ENCODE assay signal across 8 cellular contexts in the genomic region with DNA sequence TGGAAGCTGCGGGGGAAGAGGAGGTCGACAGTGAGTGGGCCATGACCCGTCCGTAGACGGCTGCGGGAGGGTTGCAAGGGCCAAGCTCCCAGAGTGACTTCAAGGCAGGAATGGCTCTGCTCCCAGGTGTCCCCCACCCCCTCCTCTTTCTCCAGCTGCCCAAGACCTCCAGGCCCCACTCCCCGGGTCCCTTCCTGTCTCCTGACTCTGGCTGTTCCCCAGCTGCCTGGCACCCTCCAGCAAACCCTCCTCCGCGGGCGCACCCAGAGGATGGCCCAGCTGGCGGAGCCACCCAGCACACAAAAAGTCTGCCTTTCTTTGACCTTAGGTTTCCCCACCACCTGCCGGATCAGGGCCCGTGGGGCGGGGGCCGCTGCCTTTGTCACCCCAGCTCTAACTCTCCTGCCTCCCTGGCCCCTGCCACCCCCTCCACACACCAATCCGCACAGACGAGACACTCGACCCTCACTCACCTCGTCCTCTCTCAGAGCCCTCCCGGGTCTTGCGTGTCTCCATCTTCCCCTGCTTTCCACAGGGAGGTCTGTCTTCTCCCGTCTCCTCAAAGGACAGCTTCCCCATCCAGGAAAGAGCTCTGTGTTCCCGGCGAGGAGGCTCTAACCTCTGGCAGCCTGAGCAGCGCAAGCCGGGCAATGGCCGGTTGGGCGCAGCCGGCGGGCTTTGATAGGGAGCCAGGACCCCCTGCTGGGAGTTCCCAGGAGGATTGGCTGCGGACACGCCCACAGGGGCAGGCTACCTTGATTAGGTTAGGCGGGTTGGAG. TPM values are rescaled to one million over a fixed set of nuclear protein-coding genes. Genes with fewer than 3 reads are reported as not detected.
DNase-seq lines count a peak whose midpoint lies in the region; ATAC-seq, FAIRE-seq and TF ChIP-seq lines count a peak whose summit lies in the region.
"Not testable (repeated sequence)": the region's sequence is repeated elsewhere in the genome, so short reads cannot be mapped to it uniquely, and the experiment has no call there.

No MANE protein-coding gene starts in this region.

- not testable (repeated sequence) for H3K27ac Mint-ChIP-seq in activated B cell treated with CpG ODN at 0.5 μM for 24 hours; osteocyte (ENCODE audit: unreplicated experiment)

- intact Hi-C loops in activated B cell treated with CpG ODN at 0.5 μM for 24 hours (cut with micrococcal nuclease); upper lobe of right lung (cut with DNase I): not testable (repeated sequence)

- POLR2A ChIA-PET in activated B cell treated with CpG ODN at 0.5 μM for 24 hours (lab: Charles Lee); H1 (lab: Charles Lee; ENCODE audit: partially characterized antibody): not testable (repeated sequence)

- not testable (repeated sequence) for H3K4me2 ChIP-seq in H1 (ENCODE audit: insufficient read depth in 1 of 2, low read depth in 2 of 2, low read length in 2 of 2)

- peaks cover 0 to 22% of the 10 kb centered on the region in 2 experiments; a peak in 2 of 4 replicates for H3K9me3 ChIP-seq in H1 (ENCODE audit: insufficient read depth in 2 of 2, low read depth in 1 of 2, low read length in 1 of 2)
- H3K9me3 ChIP-seq in upper lobe of right lung, result not testable (repeated sequence)

- not testable (repeated sequence) for H3K36me3 Mint-ChIP-seq in activated B cell treated with CpG ODN at 0.5 μM for 24 hours (ENCODE audit: low read depth); osteocyte (ENCODE audit: unreplicated experiment)

- H4K20me1 ChIP-seq in H1 (replicated peaks in 1 of 2; ENCODE audit: control insufficient read depth in 1 of 2, insufficient read depth in 2 of 2, low read length in 2 of 2), result not testable (repeated sequence)

- not testable (repeated sequence) for H3K27me3 Mint-ChIP-seq in activated B cell treated with CpG ODN at 0.5 μM for 24 hours; osteocyte (ENCODE audit: unreplicated experiment)

- not testable (repeated sequence) for TF ChIP-seq EP300 in H1 (IDR thresholded peaks at IDR 0.05; ENCODE audit: borderline replicate concordance in 1 of 2, low read depth in 2 of 2, low read length in 2 of 2)

- not testable (repeated sequence) for H3K4ac ChIP-seq in H1 (replicated peaks; ENCODE audit: insufficient read length, low read depth, low read length)

- H4K5ac ChIP-seq in H1 (ENCODE audit: insufficient read length, low read depth, low read length), result not testable (repeated sequence)

- H2BK12ac ChIP-seq in H1 (ENCODE audit: low read depth, low read length), result not testable (repeated sequence)

- H3K4me1 ChIP-seq in H1 (replicated peaks in 1 of 4; ENCODE audit: control insufficient read depth in 3 of 4, insufficient read depth in 4 of 4, low read length in 3 of 4); upper lobe of right lung: not testable (repeated sequence)

- not testable (repeated sequence) for FAIRE-seq in H1 (lab: Jason Lieb, UNC)

- H4K91ac ChIP-seq in H1 (replicated peaks; ENCODE audit: insufficient read length, low read length), result not testable (repeated sequence)

- not testable (repeated sequence) for H3K9me3 Mint-ChIP-seq in activated B cell treated with CpG ODN at 0.5 μM for 24 hours; osteocyte (ENCODE audit: unreplicated experiment)

- not testable (repeated sequence) for ATAC-seq in activated B cell treated with CpG ODN at 0.5 μM for 24 hours (ENCODE audit: low read depth); upper lobe of right lung

- not testable (repeated sequence) for H3K27ac ChIP-seq in H1 (ENCODE audit: low read depth, low read length); upper lobe of right lung

- not testable (repeated sequence) for H3K79me2 ChIP-seq in H1 (ENCODE audit: control insufficient read depth in 1 of 2, insufficient read depth in 2 of 2, low read length in 2 of 2)

- H3K4me1 Mint-ChIP-seq in activated B cell treated with CpG ODN at 0.5 μM for 24 hours; osteocyte (ENCODE audit: unreplicated experiment): not testable (repeated sequence)

- TF ChIP-seq RAD21 in H1 (IDR thresholded peaks at IDR 0.05 in 1 of 2, conservative IDR thresholded peaks at IDR 0.05 in 1 of 2; ENCODE audit: low read depth in 2 of 2, low read length in 2 of 2), result not testable (repeated sequence)

- not testable (repeated sequence) for H3K4me3 Mint-ChIP-seq in activated B cell treated with CpG ODN at 0.5 μM for 24 hours; osteocyte (ENCODE audit: unreplicated experiment)

- not testable (repeated sequence) for H4K8ac ChIP-seq in H1 (ENCODE audit: extremely low read depth, insufficient read depth, low read length)

- not testable (repeated sequence) for H2BK120ac ChIP-seq in H1 (replicated peaks; ENCODE audit: low read depth, low read length)

- not testable (repeated sequence) for H2BK5ac ChIP-seq in H1 (ENCODE audit: low read depth, low read length)

- H3K36me3 ChIP-seq in H1 (ENCODE audit: control insufficient read depth in 2 of 4, insufficient read depth in 4 of 4, low read length in 3 of 4); upper lobe of right lung: not testable (repeated sequence)

- WGBS in H1 (ENCODE audit: extremely low coverage in 1 of 2, insufficient coverage in 1 of 2, insufficient read length in 1 of 2, insufficient replicate concordance in 2 of 2, low coverage in 1 of 2, low lambda C conversion rate in 2 of 2, missing lambda C conversion rate in 1 of 2), 2 experiments, result 37% methylated on average over 22 of the region's 33 CpGs; no CpG with 5 or more reads in 1 of the 2 experiments

- H3K27me3 ChIP-seq in H1 (replicated peaks in 1 of 4; ENCODE audit: control insufficient read depth in 3 of 4, extremely low read depth in 1 of 4, insufficient read depth in 3 of 4, low read length in 3 of 4) (peaks cover 39 to 52% (median 49%) of the 10 kb centered on the region in 4 experiments), upper lobe of right lung (peaks cover 25% of the 10 kb centered on the region)

- H2BK15ac ChIP-seq in H1 (ENCODE audit: low read length), result not testable (repeated sequence)

- not testable (repeated sequence) for H3K23me2 ChIP-seq in H1 (ENCODE audit: low read depth, low read length)

- CTCF ChIA-PET in activated B cell treated with CpG ODN at 0.5 μM for 24 hours (lab: Charles Lee); H1 (lab: Charles Lee; ENCODE audit: partially characterized antibody): not testable (repeated sequence)

- not testable (repeated sequence) for H3K4me3 ChIP-seq in H1 (ENCODE audit: extremely low read depth in 1 of 4, insufficient read depth in 2 of 4, low read depth in 3 of 4, low read length in 4 of 4); upper lobe of right lung

- not testable (repeated sequence) for TF ChIP-seq CTCF in activated B cell treated with CpG ODN at 0.5 μM for 24 hours (IDR thresholded peaks at IDR 0.05); H1 (IDR thresholded peaks at IDR 0.05; ENCODE audit: control extremely low read depth in 1 of 3, insufficient read depth in 1 of 3, low read depth in 1 of 3, low read length in 3 of 3); osteocyte (IDR thresholded peaks at IDR 0.05); upper lobe of right lung (IDR thresholded peaks at IDR 0.05)

- H3K79me1 ChIP-seq in H1 (ENCODE audit: low read depth, low read length), result not testable (repeated sequence)

- not testable (repeated sequence) for H2AFZ ChIP-seq in H1 (ENCODE audit: low read length)

- H3K14ac ChIP-seq in H1 (ENCODE audit: insufficient read length), result not testable (repeated sequence)

- not testable (repeated sequence) for H3K56ac ChIP-seq in H1 (replicated peaks; ENCODE audit: insufficient read length, low read depth, low read length)

- TF ChIP-seq POLR2A in H1 (IDR thresholded peaks at IDR 0.05; ENCODE audit: control extremely low read depth in 1 of 2, low read depth in 2 of 2, low read length in 2 of 2), result not testable (repeated sequence)

- not testable (repeated sequence) for H3K18ac ChIP-seq in H1 (ENCODE audit: extremely low read depth, low read length)

- not testable (repeated sequence) for H2AK5ac ChIP-seq in H1 (ENCODE audit: low read depth, low read length)

- H3K9ac ChIP-seq in H1 (replicated peaks in 1 of 4; ENCODE audit: extremely low read depth in 1 of 4, low read depth in 3 of 4, low read length in 3 of 4), result not testable (repeated sequence)

- DNase-seq in DMS153 (lab: John Stamatoyannopoulos, UW), result peak; percentile 55
- peak; percentile 1 for DNase-seq in NCI-H146 (lab: John Stamatoyannopoulos, UW)
- DNase-seq in activated B cell treated with CpG ODN at 0.5 μM for 24 hours, result peak; percentile 22
- DNase-seq in activated effector memory CD4-positive, alpha-beta T cell treated with anti-CD3 and anti-CD28 coated beads, Interleukin-2, amount 50 U/mL, for 16 hours, result peak; percentile 63
- DNase-seq in H1 (ENCODE audit: low read depth in 1 of 2, low spot score in 2 of 2), result peak in 1 of 2 experiments; percentile 89
- DNase-seq in iris pigment epithelial cell (ENCODE audit: low read depth), result peak; percentile 5
- DNase-seq in osteocyte (ENCODE audit: extremely low spot score, unreplicated experiment), result peak; percentile 92
- DNase-seq in upper lobe of right lung, result peak; percentile 56

- H3K23ac ChIP-seq in H1 (ENCODE audit: insufficient read length), result not testable (repeated sequence)

- not testable (repeated sequence) for H2BK20ac ChIP-seq in H1 (ENCODE audit: low read length)

RNA-seq across cellular contexts. Expression of gene ZFP37, which starts 4.7 kb away (rescaled TPM):
- total RNA-seq in activated B cell treated with CpG ODN at 0.5 μM for 24 hours (1.7 and 2.6 TPM in 2 replicates), osteocyte (5.9 and 7.0 TPM in 2 replicates), upper lobe of right lung (2.4 TPM)
- total RNA-seq in H1 (2021; fragmentation: NEBNext Ultra II Directional; extraction: Animal tissue kit (Norgen Biotek cat#: 25700)), result 4.4 and 5.1 TPM in 2 replicates
- polyA plus RNA-seq in H1 (2011; rRNA removed), result 0.25 and 0.38 TPM in 2 replicates
- polyA plus RNA-seq in H1 (2011; cell fraction: cytosol; rRNA removed), result 0.78 TPM
- 0.71 TPM for polyA plus RNA-seq in H1 (2011; cell fraction: nucleus; rRNA removed)
- 1.7 to 2.3 TPM (median 2.1 TPM) in 4 replicates for polyA plus RNA-seq in H1 (2012, experiment 1 of 2)
- polyA plus RNA-seq in H1 (2012, experiment 2 of 2), result 0.17 TPM
- polyA plus RNA-seq in H1 (2013, experiment 1 of 2), result 1.6 TPM
- 2.0 TPM for polyA plus RNA-seq in H1 (2013, experiment 2 of 2)
- polyA minus RNA-seq in H1 (2011; rRNA and poly(A)+ RNA removed), result 1.1 and 2.2 TPM in 2 replicates
- polyA minus RNA-seq in H1 (2011; cell fraction: cytosol; rRNA and poly(A)+ RNA removed), result 1.5 TPM
- 2.9 TPM for polyA minus RNA-seq in H1 (2011; cell fraction: nucleus; rRNA and poly(A)+ RNA removed)

RNA-seq across cellular contexts. Expression of gene ZNF883, which starts 49.3 kb away (rescaled TPM):
- total RNA-seq in activated B cell treated with CpG ODN at 0.5 μM for 24 hours, result 0.33 and 1.0 TPM in 2 replicates
- total RNA-seq in H1 (2021; fragmentation: NEBNext Ultra II Directional; extraction: Animal tissue kit (Norgen Biotek cat#: 25700)), result 19.2 and 20.2 TPM in 2 replicates
- 4.5 and 6.1 TPM in 2 replicates for polyA plus RNA-seq in H1 (2011; rRNA removed)
- 4.9 TPM for polyA plus RNA-seq in H1 (2011; cell fraction: cytosol; rRNA removed)
- 14.9 TPM for polyA plus RNA-seq in H1 (2011; cell fraction: nucleus; rRNA removed)
- 4.7 to 9.2 TPM (median 6.4 TPM) in 4 replicates for polyA plus RNA-seq in H1 (2012, experiment 1 of 2)
- 0.39 TPM for polyA plus RNA-seq in H1 (2012, experiment 2 of 2)
- 16.9 TPM for polyA plus RNA-seq in H1 (2013, experiment 1 of 2)
- 14.4 TPM for polyA plus RNA-seq in H1 (2013, experiment 2 of 2)
- polyA minus RNA-seq in H1 (2011; rRNA and poly(A)+ RNA removed), result 22.2 and 29.6 TPM in 2 replicates
- 10.6 TPM for polyA minus RNA-seq in H1 (2011; cell fraction: cytosol; rRNA and poly(A)+ RNA removed)
- polyA minus RNA-seq in H1 (2011; cell fraction: nucleus; rRNA and poly(A)+ RNA removed), result 77.5 TPM
- total RNA-seq in osteocyte, result 6.4 and 7.3 TPM in 2 replicates
- total RNA-seq in upper lobe of right lung, result 0.78 TPM
